Comparison of ENCODE assay signal across 8 cellular contexts in the genomic region with DNA sequence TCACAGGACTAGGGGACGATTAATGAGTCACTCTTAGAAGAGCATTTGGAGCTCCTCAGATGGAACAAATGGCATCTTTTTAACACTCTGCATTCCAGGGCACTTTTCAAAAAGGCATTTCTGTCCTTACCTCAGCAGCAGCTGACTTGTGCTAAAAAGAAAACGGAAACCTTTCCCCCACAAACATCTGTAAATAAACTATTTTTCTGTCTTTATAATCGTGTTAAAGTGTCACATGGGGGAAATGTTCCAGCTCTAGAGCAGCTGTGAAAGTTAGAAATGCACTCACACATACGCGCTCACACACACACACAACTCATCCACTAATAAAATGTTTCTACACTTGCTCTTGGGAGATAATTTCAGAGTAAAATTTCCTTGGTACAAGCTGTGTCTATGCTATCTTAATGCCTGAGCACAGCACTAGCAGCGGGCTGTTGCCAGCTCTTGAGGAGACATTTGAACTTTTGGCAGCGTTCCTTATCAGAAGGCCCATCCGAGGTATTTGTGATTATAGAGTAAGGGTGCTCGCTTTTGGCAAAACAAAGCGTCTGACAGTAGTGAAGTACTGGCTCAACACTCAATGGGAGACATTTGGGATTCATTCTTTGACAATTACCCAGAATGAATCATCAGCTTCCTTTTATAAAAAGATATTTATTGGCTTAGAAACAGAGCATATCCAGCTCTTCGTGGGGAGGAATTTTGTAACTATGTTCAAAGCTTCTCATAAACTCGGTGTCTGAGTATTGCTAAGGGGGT.
A peak's percentile ranks its signal among the peaks of the same experiment; 100 is the strongest.
DNase-seq lines count a peak whose midpoint lies in the region; ATAC-seq and TF ChIP-seq lines count a peak whose summit lies in the region.

No MANE protein-coding gene starts in this region.

- no peak overlapping the region for H3K4me3 ChIP-seq in AG09309 (ENCODE audit: control insufficient read depth, low read depth, low read length)

- H3K4me3 Mint-ChIP-seq in osteocyte (ENCODE audit: unreplicated experiment) (no peak overlapping the region), glutamatergic neuron (ENCODE audit: unreplicated experiment) (no peak overlapping the region)

- no peaks in the 10 kb centered on the region for H3K9me3 Mint-ChIP-seq in osteocyte (ENCODE audit: unreplicated experiment)
- no peaks in the 10 kb centered on the region for H3K9me3 Mint-ChIP-seq in glutamatergic neuron (ENCODE audit: unreplicated experiment)

- H3K27me3 Mint-ChIP-seq in osteocyte (ENCODE audit: unreplicated experiment) (no peaks in the 10 kb centered on the region), glutamatergic neuron (ENCODE audit: unreplicated experiment) (peaks cover 2% of the 10 kb centered on the region)

- H3K27ac Mint-ChIP-seq in osteocyte (ENCODE audit: unreplicated experiment) (peak overlapping the region; percentile 9), glutamatergic neuron (ENCODE audit: unreplicated experiment) (no peak overlapping the region)

- TF ChIP-seq CTCF in AG09309 (IDR thresholded peaks at IDR 0.05; ENCODE audit: control insufficient read depth, insufficient read depth, low read depth, low read length, missing control alignments) = no peak
- TF ChIP-seq CTCF in osteocyte (IDR thresholded peaks at IDR 0.05) = no peak
- no peak for TF ChIP-seq CTCF in glutamatergic neuron (IDR thresholded peaks at IDR 0.05; ENCODE audit: partially characterized antibody, unreplicated experiment)

- no peak for ATAC-seq in GM18868 (IDR thresholded peaks at IDR 0.05; ENCODE audit: unreplicated experiment)

- DNase-seq in AG09309 (ENCODE audit: low read depth) (peak; percentile 89), NCI-H446 treated with DMSO at 0.1 percent for 48 hours (lab: John Stamatoyannopoulos, UW) (peak; percentile 57), fibroblast of gingiva (ENCODE audit: low read depth) (peak; percentile 77), osteocyte (ENCODE audit: extremely low spot score, unreplicated experiment) (no peak), LoVo (ENCODE audit: low spot score) (no peak), glutamatergic neuron (no peak)
- no peak for DNase-seq in stimulated activated naive CD4-positive, alpha-beta T cell treated with Interleukin-2 at 50 U/mL for 16 hours (lab: John Stamatoyannopoulos, UW)

- H3K4me1 Mint-ChIP-seq in osteocyte (ENCODE audit: unreplicated experiment) = peaks cover 15% of the 10 kb centered on the region
- no peaks in the 10 kb centered on the region for H3K4me1 Mint-ChIP-seq in glutamatergic neuron (ENCODE audit: low read depth, unreplicated experiment)

- no peaks in the 10 kb centered on the region for H3K36me3 Mint-ChIP-seq in osteocyte (ENCODE audit: unreplicated experiment)
- peaks cover 4% of the 10 kb centered on the region for H3K36me3 Mint-ChIP-seq in glutamatergic neuron (ENCODE audit: unreplicated experiment)

Comparison
In these comparisons a context has a peak if more than half of its experiments do, and no peak if none do; other contexts are left out.
1. DNase-seq: peak in AG09309 (single experiment), NCI-H446 treated with DMSO at 0.1 percent for 48 hours (single experiment) and fibroblast of gingiva (single experiment); none in osteocyte (single experiment), stimulated activated naive CD4-positive, alpha-beta T cell treated with Interleukin-2 at 50 U/mL for 16 hours (single experiment), LoVo (single experiment) and glutamatergic neuron (single experiment).